ENCODE assay signal across 20 cellular contexts in genomic region chr12:129372876-129373275, GRCh38.
DNase-seq lines count a peak whose midpoint lies in the region; ATAC-seq, FAIRE-seq and TF ChIP-seq lines count a peak whose summit lies in the region.
"Had no signal": no experiment of that assay in that cellular context is flagged by ENCODE, and none has a peak within 500 bp of the region (broad histone marks: within the 10 kb centered on the region; RNA-seq: fewer than 3 reads in every experiment).

No MANE protein-coding gene starts in this region.

- DNase-seq in hepatocyte (ENCODE audit: low spot score) (peak; percentile 39), mucosa of descending colon (peak in 1 of 3 donors; percentile 57), upper lobe of right lung (no peak), NCI-H1436 treated with DMSO at 0.1 percent for 48 hours (lab: John Stamatoyannopoulos, UW) (no peak)
- DNase-seq in CD8-positive, alpha-beta memory T cell: no peak
- DNase-seq: ACHN; AML-193; CD4-positive, alpha-beta T cell; DMS153; DND-41; EL; HCEC 1CT had no signal

- H3K79me2 ChIP-seq in hepatocyte: no peaks in the 10 kb centered on the region

- 62% methylated on average over 3 of the region's 3 CpGs for WGBS in hepatocyte (ENCODE audit: low lambda C conversion rate, missing lambda C conversion rate)

- no peaks in the 10 kb centered on the region for H4K20me1 ChIP-seq in hepatocyte (ENCODE audit: insufficient read depth, poor library complexity, severe bottlenecking)

- ATAC-seq in mucosa of descending colon (peak; percentile 98), upper lobe of right lung (peak; percentile 57), GM19455 (IDR thresholded peaks at IDR 0.05; ENCODE audit: unreplicated experiment) (no peak)
- ATAC-seq: GM12878, GM23338 had no signal

- H3K27ac Mint-ChIP-seq in CD8-positive, alpha-beta memory T cell: no peak overlapping the region
- H3K27ac Mint-ChIP-seq: CD4-positive, alpha-beta T cell; GM23338 had no signal

- CTCF ChIA-PET in CD8-positive, alpha-beta memory T cell (lab: Charles Lee): no interaction called here

- TF ChIP-seq CTCF in hepatocyte (IDR thresholded peaks at IDR 0.05; ENCODE audit: poor library complexity): no peak
- TF ChIP-seq CTCF in mucosa of descending colon (IDR thresholded peaks at IDR 0.05): no peak
- no peak for TF ChIP-seq CTCF in upper lobe of right lung (IDR thresholded peaks at IDR 0.05)

- H3K27me3 Mint-ChIP-seq in CD8-positive, alpha-beta memory T cell: peaks cover 0 to 2% of the 10 kb centered on the region in 2 donors
- H3K27me3 Mint-ChIP-seq: CD4-positive, alpha-beta T cell had no signal

- no peaks in the 10 kb centered on the region for H3K4me1 Mint-ChIP-seq in CD8-positive, alpha-beta memory T cell
- H3K4me1 Mint-ChIP-seq: GM23338 had no signal

- H3K36me3 ChIP-seq in hepatocyte (replicated peaks; ENCODE audit: insufficient read depth, low read depth): no peaks in the 10 kb centered on the region
- H3K36me3 ChIP-seq in mucosa of descending colon (ENCODE audit: low read depth): no peaks in the 10 kb centered on the region
- H3K36me3 ChIP-seq in upper lobe of right lung: no peaks in the 10 kb centered on the region
- H3K36me3 ChIP-seq in CD8-positive, alpha-beta memory T cell (ENCODE audit: insufficient read depth, low read length): no peaks in the 10 kb centered on the region

- peak; percentile 75 for FAIRE-seq in colon (lab: Jason Lieb, UNC)
- FAIRE-seq: A204.1, GM12878, GM19239, H54 had no signal

- H3K4me3 ChIP-seq in hepatocyte (no peak overlapping the region), mucosa of descending colon (no peak overlapping the region), upper lobe of right lung (no peak overlapping the region)
- no peak overlapping the region for H3K4me3 ChIP-seq in CD8-positive, alpha-beta memory T cell (ENCODE audit: low read length)
- H3K4me3 ChIP-seq: GM12878, GM23338 had no signal

- H3K27ac ChIP-seq in hepatocyte (peak overlapping the region; percentile 40), upper lobe of right lung (no peak overlapping the region)
- no peak overlapping the region for H3K27ac ChIP-seq in CD8-positive, alpha-beta memory T cell (ENCODE audit: low read depth, low read length)
- H3K27ac ChIP-seq: C4-2B had no signal

- H3K9me3 ChIP-seq in hepatocyte (ENCODE audit: low read depth): no peaks in the 10 kb centered on the region
- peaks cover 11% of the 10 kb centered on the region for H3K9me3 ChIP-seq in mucosa of descending colon
- H3K9me3 ChIP-seq in upper lobe of right lung: no peaks in the 10 kb centered on the region
- H3K9me3 ChIP-seq in CD8-positive, alpha-beta memory T cell (ENCODE audit: low read length): no peaks in the 10 kb centered on the region

- H3K9me2 ChIP-seq in hepatocyte (replicated peaks; ENCODE audit: insufficient read depth): no peaks in the 10 kb centered on the region

- peaks cover 0 to 12% (median 0%) of the 10 kb centered on the region in 5 donors for H3K9me3 Mint-ChIP-seq in CD8-positive, alpha-beta memory T cell
- H3K9me3 Mint-ChIP-seq: GM23338 had no signal

- H3K4me1 ChIP-seq in hepatocyte (ENCODE audit: insufficient read depth) (peaks cover 4% of the 10 kb centered on the region), mucosa of descending colon (ENCODE audit: low read depth) (no peaks in the 10 kb centered on the region), upper lobe of right lung (no peaks in the 10 kb centered on the region)
- H3K4me1 ChIP-seq in CD8-positive, alpha-beta memory T cell (ENCODE audit: insufficient read depth, low read length): no peaks in the 10 kb centered on the region

- no peaks in the 10 kb centered on the region for H3K27me3 ChIP-seq in hepatocyte
- H3K27me3 ChIP-seq in upper lobe of right lung: no peaks in the 10 kb centered on the region
- H3K27me3 ChIP-seq in CD8-positive, alpha-beta memory T cell (ENCODE audit: insufficient read depth, low read length, poor library complexity, severe bottlenecking): no peaks in the 10 kb centered on the region

- POLR2A ChIA-PET in CD8-positive, alpha-beta memory T cell (lab: Charles Lee): no interaction called here

- intact Hi-C loops in mucosa of descending colon (cut with DNase I, micrococcal nuclease): no loop called here
- intact Hi-C loops in upper lobe of right lung (cut with DNase I): no loop called here

- H3K4me2 ChIP-seq in hepatocyte: no peak overlapping the region
- H3K4me2 ChIP-seq: GM23338 had no signal

- no peaks in the 10 kb centered on the region for H3K36me3 Mint-ChIP-seq in CD8-positive, alpha-beta memory T cell

- no peak overlapping the region for H3K4me3 Mint-ChIP-seq in CD8-positive, alpha-beta memory T cell
- H3K4me3 Mint-ChIP-seq: CD4-positive, alpha-beta T cell; GM23338 had no signal

- no peak overlapping the region for H2AFZ ChIP-seq in hepatocyte
- H2AFZ ChIP-seq: GM23338 had no signal
